Comparison of ENCODE assay signal across 22 cellular contexts in the genomic region with DNA sequence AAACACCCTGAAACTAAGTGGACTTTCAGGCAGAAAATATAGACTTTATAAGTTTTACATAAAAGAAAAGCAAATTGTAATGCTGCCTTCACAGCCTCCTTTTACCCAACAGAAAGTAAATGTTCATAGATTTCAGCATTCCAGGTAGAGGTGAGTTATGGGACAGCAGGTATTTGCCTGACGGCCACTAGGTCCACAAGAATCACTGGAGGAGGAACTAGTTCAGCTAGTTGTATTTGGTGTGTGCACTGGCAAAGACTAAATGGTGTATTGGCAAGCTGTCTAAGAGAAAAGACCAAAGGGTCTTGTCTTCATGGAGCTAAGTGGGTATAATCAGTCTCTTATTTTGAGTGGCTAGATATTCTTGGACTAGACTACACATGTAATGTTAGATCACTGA.
"Had no signal": no experiment of that assay in that cellular context is flagged by ENCODE, and none has a peak within 500 bp of the region (broad histone marks: within the 10 kb centered on the region; RNA-seq: fewer than 3 reads in every experiment).

No MANE protein-coding gene starts in this region.

- H3K27ac Mint-ChIP-seq: effector memory CD8-positive, alpha-beta T cell; naive thymus-derived CD8-positive, alpha-beta T cell; nephron progenitor cell; stimulated activated memory B cell treated with anti-CD40 and anti-IgM and Interleukin-4, amounts not matched to agents 10 μg/mL and 1 μg/mL and 100 μg/mL, for 72 hours; stimulated activated naive CD8-positive, alpha-beta T cell treated with anti-CD3 and anti-CD28 coated beads, Interleukin-15, Interleukin-2, amounts not matched to agents 100 ng/mL and 50 ng/mL, for 24 hours had no signal

- H3K9me3 Mint-ChIP-seq: effector memory CD8-positive, alpha-beta T cell had no signal

- ATAC-seq: effector memory CD8-positive, alpha-beta T cell; foreskin keratinocyte; gastroesophageal sphincter; heart left ventricle; left lobe of liver; naive thymus-derived CD8-positive, alpha-beta T cell; psoas muscle; right cardiac atrium; stimulated activated memory B cell treated with anti-CD40 and anti-IgM and Interleukin-4, amounts not matched to agents 10 μg/mL and 1 μg/mL and 100 μg/mL, for 72 hours had no signal

- H3K4me1 Mint-ChIP-seq: nephron progenitor cell had no signal

- DNase-seq: dermis blood vessel endothelial cell; effector memory CD8-positive, alpha-beta T cell; foreskin keratinocyte; heart left ventricle; kidney; mesendoderm; naive thymus-derived CD8-positive, alpha-beta T cell; nephron progenitor cell; nucleus accumbens; psoas muscle; right cardiac atrium; sigmoid colon; stimulated activated CD4-positive, alpha-beta T cell treated with anti-CD3 and anti-CD28 coated beads, Interleukin-4, amount 100 ng/mL, for 4 hours had no signal

- H3K27me3 Mint-ChIP-seq: effector memory CD8-positive, alpha-beta T cell; naive thymus-derived CD8-positive, alpha-beta T cell; stimulated activated memory B cell treated with anti-CD40 and anti-IgM and Interleukin-4, amounts not matched to agents 10 μg/mL and 1 μg/mL and 100 μg/mL, for 72 hours; stimulated activated naive CD8-positive, alpha-beta T cell treated with anti-CD3 and anti-CD28 coated beads, Interleukin-15, Interleukin-2, amounts not matched to agents 100 ng/mL and 50 ng/mL, for 24 hours had no signal

- H3K27ac ChIP-seq: coronary artery, foreskin keratinocyte, gastroesophageal sphincter, heart left ventricle, hepatocyte, psoas muscle, sigmoid colon, thoracic aorta, tibial nerve, vagina had no signal

- H3K4me3 Mint-ChIP-seq: effector memory CD8-positive, alpha-beta T cell; naive thymus-derived CD8-positive, alpha-beta T cell; nephron progenitor cell; stimulated activated memory B cell treated with anti-CD40 and anti-IgM and Interleukin-4, amounts not matched to agents 10 μg/mL and 1 μg/mL and 100 μg/mL, for 72 hours; stimulated activated naive CD8-positive, alpha-beta T cell treated with anti-CD3 and anti-CD28 coated beads, Interleukin-15, Interleukin-2, amounts not matched to agents 100 ng/mL and 50 ng/mL, for 24 hours had no signal
